ENCODE assay signal across 9 cellular contexts in genomic region chr11:119315139-119316016, GRCh38. TPM values are rescaled to one million over a fixed set of nuclear protein-coding genes. Genes with fewer than 3 reads are reported as not detected.
DNase-seq lines count a peak whose midpoint lies in the region; ATAC-seq, FAIRE-seq and TF ChIP-seq lines count a peak whose summit lies in the region.
"Had no signal": no experiment of that assay in that cellular context is flagged by ENCODE, and none has a peak within 500 bp of the region (broad histone marks: within the 10 kb centered on the region; RNA-seq: fewer than 3 reads in every experiment).

No MANE protein-coding gene starts in this region.

- no peak for FAIRE-seq in urothelium cell line (lab: Jason Lieb, UNC)

- DNase-seq in ELR (ENCODE audit: low read depth) = peak; percentile 18
- DNase-seq in NCI-H1417 (lab: John Stamatoyannopoulos, UW) = peak; percentile 36 to 80 (median 71)
- peak; percentile 71 for DNase-seq in activated CD8-positive, alpha-beta memory T cell treated with anti-CD3 and anti-CD28 coated beads, Interleukin-2, amount 50 U/mL, for 48 hours
- no peak for DNase-seq in esophagus squamous epithelium (lab: John Stamatoyannopoulos, UW)
- DNase-seq in natural killer cell = no peak
- DNase-seq in urothelium cell line (ENCODE audit: low spot score) = peak; percentile 81

- 0 to 17% methylated on average over 1 to 2 of the region's 29 CpGs for WGBS in esophagus squamous epithelium, 2 donors

- H3K27me3 ChIP-seq in esophagus squamous epithelium = peaks cover 0 to 47% (median 3%) of the 10 kb centered on the region in 4 donors

- peak in 1 of 6 experiments; percentile 34 for TF ChIP-seq CTCF in esophagus squamous epithelium (IDR thresholded peaks at IDR 0.05)
- no peak for TF ChIP-seq CTCF in natural killer cell (IDR thresholded peaks at IDR 0.05)

- H3K36me3 ChIP-seq in esophagus squamous epithelium = peaks cover 0 to 18% (median 4%) of the 10 kb centered on the region in 3 donors

- peaks cover 52 to 87% (median 60%) of the 10 kb centered on the region in 3 donors for H3K4me1 ChIP-seq in esophagus squamous epithelium

- H3K27me3 Mint-ChIP-seq in natural killer cell (ENCODE audit: low read depth in 2 of 2) = peaks cover 18 to 27% of the 10 kb centered on the region in 2 donors

- H3K27ac Mint-ChIP-seq in natural killer cell = no peak overlapping the region

- peak overlapping the region; percentile 81 to 94 (median 90) for H3K27ac ChIP-seq in esophagus squamous epithelium

- no peaks in the 10 kb centered on the region for H3K9me3 Mint-ChIP-seq in natural killer cell

- ATAC-seq in natural killer cell (peak; percentile 40 to 58 (median 52)), GM21515 (IDR thresholded peaks at IDR 0.05; ENCODE audit: unreplicated experiment) (no peak), GM21447 (IDR thresholded peaks at IDR 0.05; ENCODE audit: unreplicated experiment) (no peak)

- no peak for TF ChIP-seq POLR2A in esophagus squamous epithelium (IDR thresholded peaks at IDR 0.05)

- H3K4me1 Mint-ChIP-seq in natural killer cell = peaks cover 0 to 22% of the 10 kb centered on the region in 2 donors

- no peak overlapping the region for H3K4me3 Mint-ChIP-seq in natural killer cell

- peak overlapping the region; percentile 48 to 82 (median 56) for H3K4me3 ChIP-seq in esophagus squamous epithelium

- intact Hi-C loops in esophagus squamous epithelium (cut with DNase I) (no loop called here), natural killer cell (cut with micrococcal nuclease) (no loop called here)

- no peaks in the 10 kb centered on the region for H3K9me3 ChIP-seq in esophagus squamous epithelium

- no peaks in the 10 kb centered on the region for H3K36me3 Mint-ChIP-seq in natural killer cell

RNA-seq across cellular contexts. Expression of gene MCAM, which starts 1.6 kb away (rescaled TPM):
- total RNA-seq in esophagus squamous epithelium = 100 to 1,000 TPM in 2 of 4 donors, 10 to 100 TPM in 2; 20.8 to 169 (median 80.9) TPM
- total RNA-seq in natural killer cell = 1 to 10 TPM in 1 of 3 donors, under 1 TPM in 2; 0.11 to 2.0 (median 0.19) TPM

RNA-seq across cellular contexts. Expression of gene RNF26, which starts 18.9 kb away (rescaled TPM):
- total RNA-seq in esophagus squamous epithelium (10 to 100 TPM; 10.5 to 17.9 (median 12.2) TPM), natural killer cell (10 to 100 TPM; 18.0 to 21.8 (median 18.1) TPM)

RNA-seq across cellular contexts. Expression of gene C1QTNF5, which starts 25.3 kb away (rescaled TPM):
- total RNA-seq in esophagus squamous epithelium = 10 to 100 TPM in 2 of 4 donors, 1 to 10 TPM in 2; 5.3 to 18.8 (median 10.3) TPM
- not detected for total RNA-seq in natural killer cell
- total RNA-seq: T-helper 2 cell treated with Interferon-gamma antibody and Interleukin-4, amounts not matched to agents 100 ng/mL and 5 ng/mL, for 36 hours had no signal

RNA-seq across cellular contexts. Expression of gene MFRP, which starts 31.1 kb away (rescaled TPM):
- not detected for total RNA-seq in esophagus squamous epithelium
- total RNA-seq in natural killer cell = not detected
- total RNA-seq: T-helper 2 cell treated with Interferon-gamma antibody and Interleukin-4, amounts not matched to agents 100 ng/mL and 5 ng/mL, for 36 hours had no signal

Comparison
In these comparisons a context has a peak if more than half of its experiments do, and no peak if none do; other contexts are left out.
1. DNase-seq: peak in ELR (single experiment), NCI-H1417 (3 of 3), activated CD8-positive, alpha-beta memory T cell treated with anti-CD3 and anti-CD28 coated beads, Interleukin-2, amount 50 U/mL, for 48 hours (single experiment) and urothelium cell line (single experiment); none in esophagus squamous epithelium (single experiment) and natural killer cell (single experiment).
2. ATAC-seq: peak in natural killer cell (3 of 3); none in GM21515 (single experiment) and GM21447 (single experiment).
3. RNA of gene MCAM, which starts 1.6 kb away (total RNA-seq): 20.8 to 169 TPM in esophagus squamous epithelium; 0.11 to 2.0 TPM in natural killer cell; every median in the first group is over 4 times any median in the second.
4. RNA of gene C1QTNF5, which starts 25.3 kb away (total RNA-seq): 5.3 to 18.8 TPM in esophagus squamous epithelium; not detected in natural killer cell; every median in the first group is over 4 times any median in the second.